In the genomic region with DNA sequence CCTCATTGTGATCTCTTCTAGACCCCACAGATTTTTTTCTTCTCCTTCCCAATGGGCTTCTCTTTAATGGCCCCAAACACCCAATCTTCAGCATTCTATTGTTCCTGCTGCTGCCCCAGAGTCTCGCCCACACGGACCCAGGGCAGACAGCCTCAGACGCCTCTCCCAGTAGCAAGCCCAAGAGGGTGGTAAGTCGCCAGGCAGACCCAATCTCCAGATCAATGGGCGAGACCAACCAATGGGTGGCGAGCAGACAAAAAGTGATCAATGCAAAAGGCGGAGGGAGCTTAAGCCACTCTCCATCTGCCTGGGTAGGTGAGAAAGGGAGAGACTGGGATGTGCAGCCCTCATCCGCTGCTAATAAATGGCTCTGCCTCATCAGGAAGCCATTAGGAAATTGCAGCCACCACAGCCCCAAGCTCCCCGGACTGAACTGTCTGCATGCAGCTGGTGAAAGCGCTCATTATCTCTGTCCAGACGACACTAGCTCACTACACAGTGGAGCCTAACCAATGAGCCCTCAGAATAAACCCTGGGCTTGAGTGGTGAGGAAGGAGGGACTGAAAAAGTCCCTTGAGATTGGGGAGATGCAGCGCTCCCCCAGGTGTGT, we compare ENCODE assay signal across 12 cellular contexts.
DNase-seq lines count a peak whose midpoint lies in the region; ATAC-seq and TF ChIP-seq lines count a peak whose summit lies in the region.
"Had no signal": no experiment of that assay in that cellular context is flagged by ENCODE, and none has a peak within 500 bp of the region (broad histone marks: within the 10 kb centered on the region; RNA-seq: fewer than 3 reads in every experiment).

No MANE protein-coding gene starts in this region.

- no peaks in the 10 kb centered on the region for H3K27me3 Mint-ChIP-seq in CD8-positive, alpha-beta T cell (ENCODE audit: low read depth)

- POLR2A ChIA-PET in CD8-positive, alpha-beta T cell (lab: Charles Lee), result interaction anchor here (0.7 to 16.4 kb wide), 20 partner anchors 9 to 203 kb away, joined by 3 to 270 read pairs (median 6); no protein-coding TSS in a partner anchor

- H3K36me3 ChIP-seq in CD8-positive, alpha-beta T cell (ENCODE audit: insufficient read depth, low read length), result peaks cover 13% of the 10 kb centered on the region
- peaks cover 12% of the 10 kb centered on the region for H3K36me3 ChIP-seq in effector memory CD4-positive, alpha-beta T cell (ENCODE audit: control insufficient read depth, insufficient read depth, low read length)
- H3K36me3 ChIP-seq: neural progenitor cell had no signal

- peak overlapping the region; percentile 48 for H3K27ac ChIP-seq in CD8-positive, alpha-beta T cell (ENCODE audit: low read depth, low read length)
- H3K27ac ChIP-seq in effector memory CD4-positive, alpha-beta T cell (ENCODE audit: insufficient read depth, low read length, poor library complexity, severe bottlenecking), result peak overlapping the region; percentile 93
- H3K27ac ChIP-seq: neural progenitor cell had no signal

- H3K36me3 Mint-ChIP-seq in CD8-positive, alpha-beta T cell, result peaks cover 90% of the 10 kb centered on the region

- CTCF ChIA-PET in CD8-positive, alpha-beta T cell (lab: Charles Lee), result interaction anchor here (0.9 to 16.8 kb wide), 20 partner anchors 10 to 348 kb away, joined by 3 to 173 read pairs (median 5); no protein-coding TSS in a partner anchor

- peak overlapping the region; percentile 36 for H3K4me3 ChIP-seq in CD8-positive, alpha-beta T cell (ENCODE audit: low read depth, low read length)
- H3K4me3 ChIP-seq in effector memory CD4-positive, alpha-beta T cell (ENCODE audit: insufficient read depth, low read depth, low read length, poor library complexity, severe bottlenecking), result peak overlapping the region; percentile 90
- H3K4me3 ChIP-seq: neural progenitor cell had no signal

- DNase-seq in CD8-positive, alpha-beta T cell, result no peak
- peak; percentile 89 for DNase-seq in NCI-H82 (lab: John Stamatoyannopoulos, UW)
- no peak for DNase-seq in effector memory CD4-positive, alpha-beta T cell
- peak; percentile 60 for DNase-seq in pons (ENCODE audit: low spot score)
- DNase-seq in inferior parietal cortex (ENCODE audit: extremely low spot score), result no peak
- DNase-seq in T1000 (lab: John Stamatoyannopoulos, UW), result no peak
- DNase-seq: activated effector memory CD4-positive, alpha-beta T cell treated with Interleukin-2 at 50 U/mL for 16 hours; KG1; NCI-H226 had no signal

- no peaks in the 10 kb centered on the region for H3K9me3 ChIP-seq in CD8-positive, alpha-beta T cell (ENCODE audit: low read length)
- H3K9me3 ChIP-seq in effector memory CD4-positive, alpha-beta T cell (ENCODE audit: control insufficient read depth, low read length), result no peaks in the 10 kb centered on the region

- peaks cover 100% of the 10 kb centered on the region for H3K4me1 ChIP-seq in CD8-positive, alpha-beta T cell (ENCODE audit: insufficient read depth, low read length)
- H3K4me1 ChIP-seq in effector memory CD4-positive, alpha-beta T cell (ENCODE audit: control insufficient read depth, insufficient read depth, low read length, poor library complexity, severe bottlenecking), result peaks cover 99% of the 10 kb centered on the region
- H3K4me1 ChIP-seq: neural progenitor cell had no signal

- peak overlapping the region; percentile 98 for H3K27ac Mint-ChIP-seq in CD8-positive, alpha-beta T cell
- H3K27ac Mint-ChIP-seq: neural progenitor cell had no signal

- intact Hi-C loops in CD8-positive, alpha-beta T cell (cut with DNase I, micrococcal nuclease), result loop anchor here (2.0 to 10.0 kb wide), 7 partner anchors 15 to 471 kb away; no protein-coding TSS in a partner anchor

- no peak for TF ChIP-seq CTCF in CD8-positive, alpha-beta T cell (IDR thresholded peaks at IDR 0.05)

- H3K27me3 ChIP-seq in CD8-positive, alpha-beta T cell (ENCODE audit: insufficient read depth, low read length), result no peaks in the 10 kb centered on the region
- H3K27me3 ChIP-seq in effector memory CD4-positive, alpha-beta T cell (replicated peaks; ENCODE audit: control insufficient read depth, insufficient read depth, low read length, poor library complexity, severe bottlenecking), result no peaks in the 10 kb centered on the region
- H3K27me3 ChIP-seq: neural progenitor cell had no signal

- peaks cover 98% of the 10 kb centered on the region for H3K4me1 Mint-ChIP-seq in CD8-positive, alpha-beta T cell (ENCODE audit: low read depth)

- H3K9me3 Mint-ChIP-seq in CD8-positive, alpha-beta T cell, result no peaks in the 10 kb centered on the region
- H3K9me3 Mint-ChIP-seq: neural progenitor cell had no signal

- no peak for ATAC-seq in CD8-positive, alpha-beta T cell
- no peak for ATAC-seq in GM18858 (IDR thresholded peaks at IDR 0.05; ENCODE audit: unreplicated experiment)
- no peak for ATAC-seq in GM21619 (IDR thresholded peaks at IDR 0.05; ENCODE audit: unreplicated experiment)

- H3K4me3 Mint-ChIP-seq in CD8-positive, alpha-beta T cell, result peak overlapping the region; percentile 84

Comparison
In these comparisons a context has a peak if more than half of its experiments do, and no peak if none do; other contexts are left out.
1. DNase-seq: peak in NCI-H82 (single experiment) and pons (single experiment); none in CD8-positive, alpha-beta T cell (0 of 7), effector memory CD4-positive, alpha-beta T cell (0 of 3), inferior parietal cortex (single experiment) and T1000 (single experiment).